In the genomic region with DNA sequence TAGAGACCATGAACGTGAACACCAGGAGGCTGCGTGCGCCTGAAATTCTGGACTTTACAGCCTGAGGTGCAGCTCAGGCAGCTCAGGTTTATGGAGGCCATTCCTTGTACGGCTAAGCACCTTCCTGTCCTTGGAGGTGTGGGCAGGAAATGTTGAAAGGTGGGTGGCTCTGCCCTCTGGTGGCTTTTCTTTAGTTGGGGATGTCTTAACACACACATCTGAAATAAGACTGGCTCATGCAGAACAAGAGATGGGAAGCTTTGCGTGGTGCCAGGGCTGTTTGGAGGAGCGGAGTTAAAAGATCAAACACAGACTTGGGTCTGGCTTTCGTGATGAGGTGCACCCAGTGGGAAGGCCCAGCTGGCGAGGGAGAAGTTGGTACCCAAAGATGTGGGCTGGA, we compare ENCODE assay signal across 14 cellular contexts.
DNase-seq lines count a peak whose midpoint lies in the region; ATAC-seq, FAIRE-seq and TF ChIP-seq lines count a peak whose summit lies in the region.
"Had no signal": no experiment of that assay in that cellular context is flagged by ENCODE, and none has a peak within 500 bp of the region (broad histone marks: within the 10 kb centered on the region; RNA-seq: fewer than 3 reads in every experiment).

No MANE protein-coding gene starts in this region.

- peak overlapping the region; percentile 55 for H3K27ac Mint-ChIP-seq in astrocyte (ENCODE audit: unreplicated experiment)
- no peak overlapping the region for H3K27ac Mint-ChIP-seq in activated naive CD8-positive, alpha-beta T cell treated with anti-CD3 and anti-CD28 coated beads for 36 hours
- H3K27ac Mint-ChIP-seq: activated T-helper 17 cell treated with anti-CD3 and anti-CD28 coated beads, Interleukin-2, amount 50 U/mL, for 72 hours; CD4-positive, alpha-beta T cell; T-cell had no signal

- H3K9me3 Mint-ChIP-seq in astrocyte (ENCODE audit: unreplicated experiment): no peaks in the 10 kb centered on the region
- no peaks in the 10 kb centered on the region for H3K9me3 Mint-ChIP-seq in activated naive CD8-positive, alpha-beta T cell treated with anti-CD3 and anti-CD28 coated beads for 36 hours
- H3K9me3 Mint-ChIP-seq: CD4-positive, alpha-beta T cell had no signal

- H3K27ac ChIP-seq in HEK293 (ENCODE audit: extremely low read depth, low read depth, low read length): no peak overlapping the region
- no peak overlapping the region for H3K27ac ChIP-seq in astrocyte (ENCODE audit: low read depth, low read length)
- H3K27ac ChIP-seq in keratinocyte (ENCODE audit: control insufficient read depth, insufficient read depth, low read length): no peak overlapping the region

- H3K4me2 ChIP-seq in astrocyte (ENCODE audit: low read length) (no peak overlapping the region), keratinocyte (ENCODE audit: control insufficient read depth, extremely low read depth, insufficient read depth, low read depth, low read length) (no peak overlapping the region)

- no peaks in the 10 kb centered on the region for H3K9me3 ChIP-seq in HEK293 (ENCODE audit: control insufficient read depth, insufficient read depth, low read depth, low read length)
- no peaks in the 10 kb centered on the region for H3K9me3 ChIP-seq in astrocyte (ENCODE audit: insufficient read depth, low read depth, low read length)
- H3K9me3 ChIP-seq in keratinocyte (ENCODE audit: control insufficient read depth, low read depth, low read length): no peaks in the 10 kb centered on the region

- H3K27me3 ChIP-seq in astrocyte (ENCODE audit: insufficient read depth, low read length) (no peaks in the 10 kb centered on the region), keratinocyte (ENCODE audit: control insufficient read depth, extremely low read depth, insufficient read depth, low read length) (no peaks in the 10 kb centered on the region)

- H3K9ac ChIP-seq in astrocyte (ENCODE audit: low read length) (no peak overlapping the region), keratinocyte (ENCODE audit: control insufficient read depth, extremely low read depth, insufficient read depth, low read length) (no peak overlapping the region)

- H3K36me3 ChIP-seq in HEK293 (ENCODE audit: control insufficient read depth in 2 of 2, insufficient read depth in 1 of 2, low read length in 2 of 2) (peaks cover 0 to under 1% of the 10 kb centered on the region in 2 experiments; a peak in 2 of 3 replicates), astrocyte (ENCODE audit: insufficient read depth, low read length) (no peaks in the 10 kb centered on the region), keratinocyte (ENCODE audit: control insufficient read depth in 2 of 2, extremely low read depth in 1 of 2, insufficient read depth in 2 of 2, low read length in 2 of 2) (peaks cover 3 to 7% of the 10 kb centered on the region in 2 experiments)

- no peak overlapping the region for H3K4me3 Mint-ChIP-seq in astrocyte (ENCODE audit: unreplicated experiment)
- H3K4me3 Mint-ChIP-seq in activated naive CD8-positive, alpha-beta T cell treated with anti-CD3 and anti-CD28 coated beads for 36 hours: no peak overlapping the region
- H3K4me3 Mint-ChIP-seq: activated T-helper 17 cell treated with anti-CD3 and anti-CD28 coated beads, Interleukin-2, amount 50 U/mL, for 72 hours; CD4-positive, alpha-beta T cell; T-cell had no signal

- H3K27me3 Mint-ChIP-seq in astrocyte (ENCODE audit: low read depth, unreplicated experiment): no peaks in the 10 kb centered on the region
- no peaks in the 10 kb centered on the region for H3K27me3 Mint-ChIP-seq in activated naive CD8-positive, alpha-beta T cell treated with anti-CD3 and anti-CD28 coated beads for 36 hours
- H3K27me3 Mint-ChIP-seq: activated T-helper 17 cell treated with anti-CD3 and anti-CD28 coated beads, Interleukin-2, amount 50 U/mL, for 72 hours; CD4-positive, alpha-beta T cell had no signal

- H2AFZ ChIP-seq in astrocyte (ENCODE audit: low read depth, low read length) (no peak overlapping the region), keratinocyte (ENCODE audit: control insufficient read depth, low read length) (no peak overlapping the region)

- H3K4me1 Mint-ChIP-seq in astrocyte (ENCODE audit: low read depth, unreplicated experiment): peaks cover 27% of the 10 kb centered on the region
- no peaks in the 10 kb centered on the region for H3K4me1 Mint-ChIP-seq in activated naive CD8-positive, alpha-beta T cell treated with anti-CD3 and anti-CD28 coated beads for 36 hours
- H3K4me1 Mint-ChIP-seq: activated T-helper 17 cell treated with anti-CD3 and anti-CD28 coated beads, Interleukin-2, amount 50 U/mL, for 72 hours; T-cell had no signal

- ATAC-seq in HG03565 (IDR thresholded peaks at IDR 0.05; ENCODE audit: unreplicated experiment) (no peak), HG02885 (IDR thresholded peaks at IDR 0.05; ENCODE audit: poor library complexity, unreplicated experiment) (no peak)
- ATAC-seq: activated T-helper 17 cell treated with anti-CD3 and anti-CD28 coated beads, Interleukin-2, amount 50 U/mL, for 72 hours; T-cell had no signal

- CTCF ChIA-PET in HEK293 (lab: Yijun Ruan, JAX): interaction anchor here (0.8 to 1.3 kb wide), 4 partner anchors 11 to 987 kb away, joined by 3 to 4 read pairs (median 3); no protein-coding TSS in a partner anchor

- dilution Hi-C loops in keratinocyte (cut with MboI; ENCODE audit: extremely low pct_ligation_motif_present, low sequenced_read_pairs): no loop called here

- no peaks in the 10 kb centered on the region for H3K9me1 ChIP-seq in keratinocyte (ENCODE audit: control insufficient read depth, extremely low read depth, insufficient read depth, low read length)

- H4K20me1 ChIP-seq in astrocyte (ENCODE audit: insufficient read depth, low read length) (peaks cover 54% of the 10 kb centered on the region), keratinocyte (ENCODE audit: control insufficient read depth, extremely low read depth, insufficient read depth, low read length) (peaks cover 7% of the 10 kb centered on the region)

- peaks cover 4% of the 10 kb centered on the region for H3K36me3 Mint-ChIP-seq in astrocyte (ENCODE audit: low read depth, unreplicated experiment)
- no peaks in the 10 kb centered on the region for H3K36me3 Mint-ChIP-seq in activated naive CD8-positive, alpha-beta T cell treated with anti-CD3 and anti-CD28 coated beads for 36 hours
- H3K36me3 Mint-ChIP-seq: T-cell had no signal

- peaks cover 71% of the 10 kb centered on the region for H3K79me2 ChIP-seq in astrocyte (ENCODE audit: insufficient read depth, low read length)
- peaks cover 50% of the 10 kb centered on the region for H3K79me2 ChIP-seq in keratinocyte (ENCODE audit: control insufficient read depth, insufficient read depth, low read length)

- peaks cover 25% of the 10 kb centered on the region for H3K4me1 ChIP-seq in HEK293 (ENCODE audit: control insufficient read depth, insufficient read depth, low read length)
- peaks cover 10% of the 10 kb centered on the region for H3K4me1 ChIP-seq in astrocyte (ENCODE audit: insufficient read depth, low read length)
- H3K4me1 ChIP-seq in keratinocyte (ENCODE audit: control insufficient read depth, extremely low read depth, insufficient read depth, low read length): no peaks in the 10 kb centered on the region

- POLR2A ChIA-PET in HEK293 (lab: Yijun Ruan, JAX): interaction anchor here (0.6 kb wide), 1 partner anchor 44 kb away, joined by 4 read pairs; no protein-coding TSS in a partner anchor

- H3K4me3 ChIP-seq in HEK293 (ENCODE audit: low read depth, low read length): no peak overlapping the region
- no peak overlapping the region for H3K4me3 ChIP-seq in astrocyte (ENCODE audit: insufficient read depth, low read depth, low read length)
- no peak overlapping the region for H3K4me3 ChIP-seq in keratinocyte (ENCODE audit: control insufficient read depth in 2 of 3, extremely low read depth in 1 of 3, insufficient read depth in 2 of 3, low read depth in 1 of 3, low read length in 3 of 3)

- FAIRE-seq in astrocyte (lab: Jason Lieb, UNC): no peak
- FAIRE-seq in keratinocyte (lab: Jason Lieb, UNC): no peak
- FAIRE-seq: endometrium had no signal

- peak; percentile 30; the same call in 1 of the 2 replicates for TF ChIP-seq CTCF in HEK293 (tag by site-specific recombination; IDR thresholded peaks at IDR 0.05)
- peak; percentile 6 for TF ChIP-seq CTCF in astrocyte (IDR thresholded peaks at IDR 0.05; ENCODE audit: insufficient read depth, low read depth, low read length)
- TF ChIP-seq CTCF in keratinocyte (optimal IDR thresholded peaks at IDR 0.05 in 1 of 3, IDR thresholded peaks at IDR 0.05 in 1 of 3, conservative IDR thresholded peaks at IDR 0.05 in 1 of 3; ENCODE audit: extremely low read depth in 1 of 3, insufficient read depth in 2 of 3, low read length in 3 of 3): peak; percentile 14 to 55 (median 31)

- DNase-seq in 8988T: peak; percentile 52
- DNase-seq in astrocyte (ENCODE audit: low read depth): no peak
- DNase-seq in keratinocyte (ENCODE audit: low read depth, low spot score): no peak
- DNase-seq in activated naive CD8-positive, alpha-beta T cell treated with anti-CD3 and anti-CD28 coated beads for 36 hours: no peak
- DNase-seq in NCI-H1417 (lab: John Stamatoyannopoulos, UW): no peak
- DNase-seq: CD4-positive, alpha-beta T cell; NCI-H1436 treated with DMSO at 0.1 percent for 48 hours; stimulated activated CD4-positive, alpha-beta T cell treated with anti-CD3 and anti-CD28 coated beads, Interleukin-1b, Interleukin-23, amount 100 ng/mL, for 48 hours; T-cell had no signal

TF ChIP-seq in HEK293, 187 proteins besides CTCF, POLR2A, EP300 and RAD21 (continues in another document):
- TF ChIP-seq ZBTB48 (tag by site-specific recombination; IDR thresholded peaks at IDR 0.05) (no peak), SP7 (tag by site-specific recombination; IDR thresholded peaks at IDR 0.05) (no peak)
- TF ChIP-seq, protein P1, sequence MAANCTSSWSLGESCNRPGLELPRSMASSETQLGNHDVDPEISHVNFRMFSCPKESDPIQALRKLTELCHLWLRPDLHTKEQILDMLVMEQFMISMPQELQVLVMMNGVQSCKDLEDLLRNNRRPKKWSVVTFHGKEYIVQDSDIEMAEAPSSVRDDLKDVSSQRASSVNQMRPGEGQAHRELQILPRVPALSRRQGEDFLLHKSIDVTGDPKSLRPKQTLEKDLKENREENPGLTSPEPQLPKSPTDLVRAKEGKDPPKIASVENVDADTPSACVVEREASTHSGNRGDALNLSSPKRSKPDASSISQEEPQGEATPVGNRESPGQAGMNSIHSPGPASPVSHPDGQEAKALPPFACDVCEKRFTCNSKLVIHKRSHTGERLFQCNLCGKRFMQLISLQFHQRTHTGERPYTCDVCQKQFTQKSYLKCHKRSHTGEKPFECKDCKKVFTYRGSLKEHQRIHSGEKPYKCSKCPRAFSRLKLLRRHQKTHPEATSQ (tag by site-specific recombination; IDR thresholded peaks at IDR 0.05): no peak
